ENCODE assay signal across 31 cellular contexts in genomic region chr4:41940834-41941233, GRCh38.
"Had no signal": no experiment of that assay in that cellular context is flagged by ENCODE, and none has a peak within 500 bp of the region (broad histone marks: within the 10 kb centered on the region; RNA-seq: fewer than 3 reads in every experiment).

No MANE protein-coding gene starts in this region.

- H3K27me3 ChIP-seq: neural progenitor cell, ovary, right lobe of liver, sigmoid colon, spleen, suprapubic skin, testis, tibial artery, transverse colon, upper lobe of right lung, uterus had no signal

- H3K9me3 ChIP-seq: ovary, psoas muscle, right lobe of liver, sigmoid colon, spleen, suprapubic skin, testis, tibial artery, transverse colon, upper lobe of right lung, uterus had no signal

- H3K27ac Mint-ChIP-seq: natural killer cell; nephron; neural progenitor cell; progenitor cell of endocrine pancreas; stimulated activated memory B cell treated with anti-CD40 and anti-IgM and Interleukin-4, amounts not matched to agents 10 μg/mL and 1 μg/mL and 100 μg/mL, for 72 hours; stimulated activated naive CD8-positive, alpha-beta T cell treated with anti-CD3 and anti-CD28 coated beads, Interleukin-15, amount 100 ng/mL, for 72 hours; type B pancreatic cell had no signal

- H3K4me1 ChIP-seq: parathyroid adenoma had no signal

- H3K4me2 ChIP-seq: neural progenitor cell had no signal

- H3K9me3 Mint-ChIP-seq: natural killer cell; nephron; neural progenitor cell; stimulated activated memory B cell treated with anti-CD40 and anti-IgM and Interleukin-4, amounts not matched to agents 10 μg/mL and 1 μg/mL and 100 μg/mL, for 72 hours; stimulated activated naive CD8-positive, alpha-beta T cell treated with anti-CD3 and anti-CD28 coated beads, Interleukin-15, amount 100 ng/mL, for 72 hours; type B pancreatic cell had no signal

- H3K36me3 ChIP-seq: ovary, uterus had no signal

- H3K36me3 Mint-ChIP-seq: natural killer cell had no signal

- H3K9ac ChIP-seq: parathyroid adenoma had no signal

- H3K4me3 ChIP-seq: neural progenitor cell, ovary, psoas muscle, right lobe of liver, sigmoid colon, spleen, suprapubic skin, testis, tibial artery, transverse colon, upper lobe of right lung, uterus had no signal

- H3K4me3 Mint-ChIP-seq: natural killer cell; nephron; neural progenitor cell; stimulated activated memory B cell treated with anti-CD40 and anti-IgM and Interleukin-4, amounts not matched to agents 10 μg/mL and 1 μg/mL and 100 μg/mL, for 72 hours; stimulated activated naive CD8-positive, alpha-beta T cell treated with anti-CD3 and anti-CD28 coated beads, Interleukin-15, amount 100 ng/mL, for 72 hours; type B pancreatic cell had no signal

- H2AFZ ChIP-seq: neural progenitor cell, parathyroid adenoma had no signal

- H3K27ac ChIP-seq: neural progenitor cell, ovary, parathyroid adenoma, psoas muscle, right lobe of liver, sigmoid colon, spleen, suprapubic skin, testis, tibial artery, transverse colon, upper lobe of right lung, uterus had no signal

- DNase-seq: natural killer cell; occipital lobe; ovary; posterior cingulate gyrus; psoas muscle; right cardiac atrium; right lobe of liver; sigmoid colon; small intestine; spleen; stimulated activated CD4-positive, alpha-beta T cell treated with anti-CD3 and anti-CD28 coated beads, Interleukin-12 subunit alpha, Interleukin-12 subunit beta, amount 100 ng/mL, for 4 hours; stimulated activated CD4-positive, alpha-beta T cell treated with anti-CD3 and anti-CD28 coated beads, Interleukin-1b, Interleukin-23, amount 100 ng/mL, for 48 hours; stimulated activated CD4-positive, alpha-beta T cell treated with anti-CD3 and anti-CD28 coated beads, Interleukin-4, amount 100 ng/mL, for 1 hour; stimulated activated CD4-positive, alpha-beta T cell treated with anti-CD3 and anti-CD28 coated beads, Interleukin-4, amount 100 ng/mL, for 4 hours; stimulated activated CD8-positive, alpha-beta memory T cell treated with anti-CD3 and anti-CD28 coated beads, Interleukin-4, amount 100 ng/mL, for 48 hours; stimulated activated naive CD4-positive, alpha-beta T cell; stimulated activated naive CD8-positive, alpha-beta T cell treated with anti-CD3 and anti-CD28 coated beads, Interleukin-15, amount 100 ng/mL, for 72 hours; stimulated activated naive CD8-positive, alpha-beta T cell treated with anti-CD3 and anti-CD28 coated beads, Interleukin-15, Interleukin-2, amounts not matched to agents 100 U/mL and 50 U/mL, for 24 hours; substantia nigra; testis; tibial artery; transverse colon; upper lobe of right lung; uterus had no signal

- H3K27me3 Mint-ChIP-seq: progenitor cell of endocrine pancreas; stimulated activated memory B cell treated with anti-CD40 and anti-IgM and Interleukin-4, amounts not matched to agents 10 μg/mL and 1 μg/mL and 100 μg/mL, for 72 hours; stimulated activated naive CD8-positive, alpha-beta T cell treated with anti-CD3 and anti-CD28 coated beads, Interleukin-15, amount 100 ng/mL, for 72 hours; type B pancreatic cell had no signal

- ATAC-seq: natural killer cell; psoas muscle; right cardiac atrium; right lobe of liver; stimulated activated memory B cell treated with anti-CD40 and anti-IgM and Interleukin-4, amounts not matched to agents 10 μg/mL and 1 μg/mL and 100 μg/mL, for 72 hours; stimulated activated naive CD8-positive, alpha-beta T cell treated with anti-CD3 and anti-CD28 coated beads, Interleukin-15, amount 100 ng/mL, for 72 hours; stimulated activated naive CD8-positive, alpha-beta T cell treated with anti-CD3 and anti-CD28 coated beads, Interleukin-15, Interleukin-2, amounts not matched to agents 100 U/mL and 50 U/mL, for 24 hours; upper lobe of right lung had no signal
